ENCODE assay signal across 13 cellular contexts in genomic region chrX:153353416-153353815, GRCh38.
DNase-seq lines count a peak whose midpoint lies in the region; TF ChIP-seq lines count a peak whose summit lies in the region.
"Had no signal": no experiment of that assay in that cellular context is flagged by ENCODE, and none has a peak within 500 bp of the region (broad histone marks: within the 10 kb centered on the region; RNA-seq: fewer than 3 reads in every experiment).

No MANE protein-coding gene starts in this region.

- H3K9ac ChIP-seq in subcutaneous abdominal adipose tissue (ENCODE audit: low read length in 5 of 5): no peak overlapping the region

- H3K9me3 ChIP-seq in WERI-Rb-1 (ENCODE audit: severe bottlenecking): peaks cover 17% of the 10 kb centered on the region
- peaks cover 0 to 11% (median 9%) of the 10 kb centered on the region in 5 donors for H3K9me3 ChIP-seq in subcutaneous abdominal adipose tissue (ENCODE audit: control insufficient read depth in 5 of 5, low read length in 5 of 5)

- H3K27ac ChIP-seq in WERI-Rb-1: no peak overlapping the region
- H3K27ac ChIP-seq in subcutaneous abdominal adipose tissue (ENCODE audit: low read depth, low read length): peak overlapping the region; percentile 3

- peaks cover 14% of the 10 kb centered on the region for H3K36me3 ChIP-seq in WERI-Rb-1
- H3K36me3 ChIP-seq in subcutaneous abdominal adipose tissue (ENCODE audit: control insufficient read depth in 5 of 5, insufficient read depth in 5 of 5, low read length in 5 of 5): peaks cover 0 to 17% (median 8%) of the 10 kb centered on the region in 5 donors

- peaks cover 31% of the 10 kb centered on the region for H3K27me3 ChIP-seq in WERI-Rb-1 (ENCODE audit: insufficient read depth, low read depth, severe bottlenecking)
- H3K27me3 ChIP-seq in subcutaneous abdominal adipose tissue (ENCODE audit: control insufficient read depth in 5 of 5, insufficient read depth in 4 of 5, low read length in 5 of 5): peaks cover 0 to 6% (median 4%) of the 10 kb centered on the region in 5 donors

- DNase-seq in NCI-H345 (lab: John Stamatoyannopoulos, UW) (peak; percentile 27), NCI-H345 treated with DMSO at 0.1 percent for 48 hours (lab: John Stamatoyannopoulos, UW; ENCODE audit: unreplicated experiment) (no peak), WERI-Rb-1 (no peak), medulla oblongata (ENCODE audit: extremely low spot score) (no peak)
- DNase-seq in activated naive CD4-positive, alpha-beta T cell (lab: John Stamatoyannopoulos, UW): no peak
- DNase-seq: activated CD4-positive, CD25-positive, alpha-beta regulatory T cell; CD4-positive, alpha-beta T cell; glutamatergic neuron; mesenchymal stem cell; NCI-H1930; nephron progenitor cell; stimulated activated CD4-positive, alpha-beta T cell treated with anti-CD3 and anti-CD28 coated beads, Interleukin-15, amount 100 ng/mL, for 24 hours had no signal

- no peak overlapping the region for H3K4me3 ChIP-seq in WERI-Rb-1 (ENCODE audit: low read depth, low read length)
- H3K4me3 ChIP-seq in subcutaneous abdominal adipose tissue (ENCODE audit: low read depth in 1 of 5, low read length in 5 of 5): no peak overlapping the region

- peaks cover 0 to 32% (median 2%) of the 10 kb centered on the region in 5 donors for H3K4me1 ChIP-seq in subcutaneous abdominal adipose tissue (ENCODE audit: control insufficient read depth in 5 of 5, insufficient read depth in 5 of 5, low read length in 5 of 5)

- TF ChIP-seq CTCF in WERI-Rb-1 (IDR thresholded peaks at IDR 0.05; ENCODE audit: low read depth, low read length): 0 out of 2 replicates have a peak, but pooled peaks have one; percentile 30
